Comparison of ENCODE assay signal across 33 cellular contexts in genomic region chr7:143221737-143222136, GRCh38. TPM values are rescaled to one million over a fixed set of nuclear protein-coding genes. Genes with fewer than 3 reads are reported as not detected.
"Had no signal": no experiment of that assay in that cellular context is flagged by ENCODE, and none has a peak within 500 bp of the region (broad histone marks: within the 10 kb centered on the region; RNA-seq: fewer than 3 reads in every experiment).

Gene TAS2R40, plus strand, starts transcription at chr7:143222037. Its CDS starts 42 bp downstream, at chr7:143222079.

- DNase-seq: activated CD4-positive, alpha-beta T cell treated with anti-CD3 and anti-CD28 coated beads, Interleukin-2, amount 10 ng/mL, durations not matched to agents 24 days and 14 days; activated CD4-positive, alpha-beta T cell treated with anti-CD3 and anti-CD28 coated beads, Interleukin-2, amount 50 U/mL, for 4 hours; activated CD8-positive, alpha-beta T cell treated with anti-CD3 and anti-CD28 coated beads for 36 hours; activated effector memory CD4-positive, alpha-beta T cell treated with anti-CD3 and anti-CD28 coated beads, Interleukin-2, amount 50 U/mL, for 16 hours; activated naive CD4-positive, alpha-beta T cell treated with Interleukin-2 at 50 U/mL for 16 hours; activated T-cell treated with anti-CD3 and anti-CD28 coated beads, Interleukin-2, amount 50 U/mL, for 1 hour; activated T-cell treated with anti-CD3 and anti-CD28 coated beads, Interleukin-2, amount 50 U/mL, for 72 hours; adrenal gland; body of pancreas; MM.1S; MV-4-11; NCI-H1092; NCI-H1436 treated with DMSO at 0.1 percent for 48 hours; NCI-H1694 treated with DMSO at 0.1 percent for 48 hours; NCI-H2029; NCI-H345; NCI-H524 treated with DMSO at 0.1 percent for 48 hours; NK-92 treated with Interleukin-12 subunit alpha and Interleukin-12 subunit beta, amount 100 ng/mL, for 24 hours; PC-3; Peyer's patch; RPMI8226; SHP77 treated with DMSO at 0.1 percent for 48 hours; SK-N-SH had no signal

- H3K27me3 ChIP-seq: adrenal gland, body of pancreas, breast epithelium, Peyer's patch, SJSA1 had no signal

- FAIRE-seq: astrocyte, TTC549 had no signal

- ATAC-seq: activated CD8-positive, alpha-beta T cell treated with anti-CD3 and anti-CD28 coated beads for 36 hours; activated T-cell treated with anti-CD3 and anti-CD28 coated beads, Interleukin-2, amount 50 U/mL, for 72 hours; activated T-helper 17 cell treated with anti-CD3 and anti-CD28 coated beads, Interleukin-2, amount 50 U/mL, for 72 hours; body of pancreas; PC-3 had no signal

- H3K27ac ChIP-seq: body of pancreas, KMS-11, Peyer's patch, SJSA1 had no signal

- H3K4me1 ChIP-seq: adrenal gland, body of pancreas, breast epithelium, Peyer's patch, SJSA1 had no signal

- H3K4me3 ChIP-seq: adrenal gland, body of pancreas, breast epithelium, Peyer's patch, SJSA1 had no signal

- H3K9me3 ChIP-seq: adrenal gland, body of pancreas, breast epithelium, Peyer's patch, SJSA1, SK-N-SH had no signal

- H3K36me3 ChIP-seq: adrenal gland, breast epithelium, Peyer's patch, SJSA1 had no signal

RNA-seq across cellular contexts. Expression of gene TAS2R40, which starts in this region (rescaled TPM):
- total RNA-seq: activated CD4-positive, alpha-beta T cell treated with anti-CD3 and anti-CD28 coated beads, Interleukin-2, amount 10 ng/mL, durations not matched to agents 24 days and 14 days; activated CD8-positive, alpha-beta memory T cell treated with anti-CD3 and anti-CD28 coated beads for 36 hours; activated CD8-positive, alpha-beta T cell treated with anti-CD3 and anti-CD28 coated beads for 36 hours; activated T-cell treated with anti-CD3 and anti-CD28 coated beads, Interleukin-2, amount 50 U/mL, for 72 hours; activated T-helper 17 cell treated with anti-CD3 and anti-CD28 coated beads, Interleukin-2, amount 50 U/mL, for 72 hours; adrenal gland; astrocyte; body of pancreas; breast epithelium; cardiac septum; LHCN-M2; NCI-H460; PC-3; Peyer's patch; SJSA1 had no signal
